ENCODE assay signal across 8 cellular contexts in genomic region chr16:58392215-58393137, GRCh38. TPM values are rescaled to one million over a fixed set of nuclear protein-coding genes. Genes with fewer than 3 reads are reported as not detected.
DNase-seq lines count a peak whose midpoint lies in the region; ATAC-seq and TF ChIP-seq lines count a peak whose summit lies in the region.

TSS of gene GINS3 (plus strand) at chr16:58392471. CDS start at chr16:58392602, 131 bp downstream.

- no peaks in the 10 kb centered on the region for H4K20me1 ChIP-seq in mammary epithelial cell (ENCODE audit: insufficient read depth, low read length)
- no peaks in the 10 kb centered on the region for H4K20me1 ChIP-seq in smooth muscle cell (ENCODE audit: low read depth)

- H3K4me1 ChIP-seq in A673 (ENCODE audit: insufficient read depth, low read length, poor library complexity, severe bottlenecking) (no peaks in the 10 kb centered on the region), mammary epithelial cell (ENCODE audit: insufficient read depth, low read length) (peaks cover 3% of the 10 kb centered on the region), smooth muscle cell (ENCODE audit: low read depth) (peaks cover 5% of the 10 kb centered on the region)

- H3K27ac ChIP-seq in A673 (ENCODE audit: low read depth, low read length, poor library complexity, severe bottlenecking) (peak within 1 kb of the TSS; percentile 89), VCaP (peak within 1 kb of the TSS; percentile 63), mammary epithelial cell (ENCODE audit: insufficient read depth, low read depth, low read length) (peak within 1 kb of the TSS; percentile 94), smooth muscle cell (ENCODE audit: low read depth) (no peak within 1 kb of the TSS)

- peak within 1 kb of the TSS; percentile 75 for H3K4me3 ChIP-seq in A673 (ENCODE audit: low read depth, low read length, poor library complexity, severe bottlenecking)
- H3K4me3 ChIP-seq in mammary epithelial cell (replicated peaks in 1 of 3; ENCODE audit: insufficient read depth in 1 of 3, low read depth in 2 of 3, low read length in 3 of 3) = peak within 1 kb of the TSS; percentile 82 to 87 (median 87)
- peak within 1 kb of the TSS; percentile 75 for H3K4me3 ChIP-seq in smooth muscle cell

- H3F3A ChIP-seq in smooth muscle cell (ENCODE audit: low read depth) = no peaks in the 10 kb centered on the region

- intact Hi-C loops in A673 (cut with micrococcal nuclease; ENCODE audit: unreplicated experiment) = loop anchor here (5.0 kb wide), 1 partner anchor 240 kb away; no protein-coding TSS in a partner anchor
- intact Hi-C loops in mammary epithelial cell (cut with micrococcal nuclease) = loop anchor here (2.0 to 5.0 kb wide), 2 partner anchors 28 to 65 kb away; no protein-coding TSS in a partner anchor

- no peaks in the 10 kb centered on the region for H3K36me3 ChIP-seq in A673 (ENCODE audit: insufficient read depth, low read length, poor library complexity, severe bottlenecking)
- H3K36me3 ChIP-seq in mammary epithelial cell (ENCODE audit: insufficient read depth, low read length) = no peaks in the 10 kb centered on the region
- no peaks in the 10 kb centered on the region for H3K36me3 ChIP-seq in smooth muscle cell (ENCODE audit: low read depth)

- H3K4me2 ChIP-seq in mammary epithelial cell (ENCODE audit: insufficient read depth, low read depth, low read length) (peak within 1 kb of the TSS; percentile 87), smooth muscle cell (peak within 1 kb of the TSS; percentile 88)

- H3K9ac ChIP-seq in mammary epithelial cell (ENCODE audit: insufficient read depth, low read length) = peak within 1 kb of the TSS; percentile 93
- H3K9ac ChIP-seq in smooth muscle cell (ENCODE audit: low read depth) = peak within 1 kb of the TSS; percentile 67

- no peaks in the 10 kb centered on the region for H3K9me3 ChIP-seq in A673 (ENCODE audit: low read depth, low read length, poor library complexity, severe bottlenecking)
- no peaks in the 10 kb centered on the region for H3K9me3 ChIP-seq in mammary epithelial cell (replicated peaks; ENCODE audit: insufficient read depth, low read length)
- no peaks in the 10 kb centered on the region for H3K9me3 ChIP-seq in smooth muscle cell (replicated peaks; ENCODE audit: low read depth)

- TF ChIP-seq CTCF in A673 (conservative IDR thresholded peaks at IDR 0.05; ENCODE audit: low read depth, low read length) = no peak
- no peak for TF ChIP-seq CTCF in VCaP (conservative IDR thresholded peaks at IDR 0.05)
- TF ChIP-seq CTCF in mammary epithelial cell (conservative IDR thresholded peaks at IDR 0.05 in 1 of 2, IDR thresholded peaks at IDR 0.05 in 1 of 2; ENCODE audit: extremely low read depth in 1 of 2, insufficient read depth in 1 of 2, low read depth in 1 of 2, low read length in 2 of 2) = peak in 1 of 2 donors; percentile 14
- no peak for TF ChIP-seq CTCF in smooth muscle cell (IDR thresholded peaks at IDR 0.05; ENCODE audit: borderline replicate concordance, insufficient read depth, poor library complexity, severe bottlenecking)

- no peaks in the 10 kb centered on the region for H3K27me3 ChIP-seq in A673 (replicated peaks; ENCODE audit: insufficient read depth, low read depth, low read length, poor library complexity)
- no peaks in the 10 kb centered on the region for H3K27me3 ChIP-seq in mammary epithelial cell (ENCODE audit: insufficient read depth, low read length)
- peaks cover 23% of the 10 kb centered on the region for H3K27me3 ChIP-seq in smooth muscle cell (ENCODE audit: low read depth)

- peaks cover 22% of the 10 kb centered on the region for H3K79me2 ChIP-seq in mammary epithelial cell (ENCODE audit: insufficient read depth, low read length)
- no peaks in the 10 kb centered on the region for H3K79me2 ChIP-seq in smooth muscle cell (ENCODE audit: low read depth)

- DNase-seq in A673 (ENCODE audit: low spot score) = peak; percentile 95
- DNase-seq in NCI-H2171 treated with DMSO at 0.1 percent for 48 hours (lab: John Stamatoyannopoulos, UW) = peak; percentile 96
- DNase-seq in mammary epithelial cell = peak; percentile 87
- peak; percentile 94 for DNase-seq in iPS-NIHi11 (ENCODE audit: low spot score)
- peak; percentile 57 for DNase-seq in smooth muscle cell (lab: John Stamatoyannopoulos, UW; ENCODE audit: unreplicated experiment)

- WGBS in mammary epithelial cell (ENCODE audit: low coverage, missing lambda C conversion rate) = under 1% methylated on average over 42 of the region's 67 CpGs
- 1% methylated on average over 67 of the region's 67 CpGs for WGBS in smooth muscle cell (ENCODE audit: low lambda C conversion rate)

- dilution Hi-C loops in mammary epithelial cell (cut with HindIII; ENCODE audit: low sequenced_read_pairs) = no loop called here

- TSS peak; percentile 97 for BruUV-seq in A673 (replicated peaks; lab: Mats Ljungman, UMichigan)
- TSS peak; percentile 95 for BruUV-seq in mammary epithelial cell (replicated peaks; lab: Mats Ljungman, UMichigan)

- POLR2A ChIA-PET in A673 (lab: Charles Lee; ENCODE audit: low non-redundant PET) = interaction anchor here (0.6 kb wide), 1 partner anchor 41 kb away, joined by 3 read pairs; no protein-coding TSS in a partner anchor

- ATAC-seq in GM18867 (IDR thresholded peaks at IDR 0.05; ENCODE audit: unreplicated experiment) = peak; percentile 93
- ATAC-seq in HG03103 (IDR thresholded peaks at IDR 0.05; ENCODE audit: low read depth, unreplicated experiment) = peak; percentile 94

- CTCF ChIA-PET in A673 (lab: Charles Lee) (interaction anchor here (0.5 kb wide), 1 partner anchor 57 kb away, joined by 4 read pairs; no protein-coding TSS in a partner anchor), mammary epithelial cell (lab: Charles Lee; ENCODE audit: low non-redundant PET) (interaction anchor here (0.6 kb wide), 1 partner anchor 59 kb away, joined by 11 read pairs; no protein-coding TSS in a partner anchor)

- H2AFZ ChIP-seq in mammary epithelial cell (ENCODE audit: low read depth, low read length) (peak within 1 kb of the TSS; percentile 100), smooth muscle cell (ENCODE audit: low read depth) (peak within 1 kb of the TSS; percentile 98)

- in situ Hi-C loops in mammary epithelial cell (cut with MboI; ENCODE audit: low sequenced_read_pairs in 2 of 2) = no loop called here

RNA-seq across cellular contexts. Expression of gene GINS3, which starts in this region (rescaled TPM):
- 22.0 and 22.2 TPM in 2 replicates for total RNA-seq in A673 (2021)
- total RNA-seq in mammary epithelial cell = 10 to 100 TPM in 1 of 2 donors, 1 to 10 TPM in 1; 3.3 to 15.1 TPM
- polyA plus RNA-seq in mammary epithelial cell = 17.9 TPM
- polyA minus RNA-seq in mammary epithelial cell = 22.7 TPM
- 1.9 and 2.2 TPM in 2 replicates for total RNA-seq in smooth muscle cell
- 0.70 and 4.2 TPM in 2 replicates for polyA plus RNA-seq in smooth muscle cell
